Comparison of ENCODE assay signal across 12 cellular contexts in the genomic region with DNA sequence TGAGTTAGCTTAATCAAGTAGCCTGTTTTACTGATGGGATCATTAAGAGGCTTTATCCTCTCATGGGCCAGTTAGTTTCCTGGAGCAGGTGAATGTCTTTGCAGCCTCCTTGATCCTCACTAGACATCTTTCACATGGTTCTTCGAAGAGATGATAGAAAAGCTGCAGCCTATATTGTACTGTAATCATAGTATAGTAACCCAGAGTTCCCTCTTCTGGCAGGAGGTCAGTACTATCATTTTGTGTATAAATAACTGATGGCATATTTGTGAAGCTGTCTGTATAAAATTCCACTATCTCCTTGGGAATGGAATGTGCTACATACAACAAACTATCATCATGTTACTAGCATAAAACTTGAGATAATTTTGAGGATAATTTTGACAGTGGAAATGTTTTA.
A peak's percentile ranks its signal among the peaks of the same experiment; 100 is the strongest.
DNase-seq lines count a peak whose midpoint lies in the region; ATAC-seq lines count a peak whose summit lies in the region.
"Had no signal": no experiment of that assay in that cellular context is flagged by ENCODE, and none has a peak within 500 bp of the region (broad histone marks: within the 10 kb centered on the region; RNA-seq: fewer than 3 reads in every experiment).

No MANE protein-coding gene starts in this region.

- no peaks in the 10 kb centered on the region for H3K36me3 Mint-ChIP-seq in natural killer cell treated with Interleukin-12 subunit alpha and Interleukin-12 subunit beta and Interleukin-15 and Interleukin-18, amount 100 ng/mL, for 72 hours
- no peaks in the 10 kb centered on the region for H3K36me3 Mint-ChIP-seq in activated naive CD8-positive, alpha-beta T cell treated with anti-CD3 and anti-CD28 coated beads for 36 hours
- H3K36me3 Mint-ChIP-seq: type B pancreatic cell had no signal

- H3K9me3 Mint-ChIP-seq in natural killer cell treated with Interleukin-12 subunit alpha and Interleukin-12 subunit beta and Interleukin-15 and Interleukin-18, amount 100 ng/mL, for 72 hours = peaks cover 3% of the 10 kb centered on the region
- no peaks in the 10 kb centered on the region for H3K9me3 Mint-ChIP-seq in activated naive CD8-positive, alpha-beta T cell treated with anti-CD3 and anti-CD28 coated beads for 36 hours
- H3K9me3 Mint-ChIP-seq: type B pancreatic cell had no signal

- ATAC-seq in natural killer cell treated with Interleukin-12 subunit alpha and Interleukin-12 subunit beta and Interleukin-15 and Interleukin-18, amount 100 ng/mL, for 72 hours = no peak

- H3K4me1 Mint-ChIP-seq in natural killer cell treated with Interleukin-12 subunit alpha and Interleukin-12 subunit beta and Interleukin-15 and Interleukin-18, amount 100 ng/mL, for 72 hours (ENCODE audit: low read depth in 2 of 2) = peaks cover 4 to 5% of the 10 kb centered on the region in 2 donors
- H3K4me1 Mint-ChIP-seq in activated naive CD8-positive, alpha-beta T cell treated with anti-CD3 and anti-CD28 coated beads for 36 hours = no peaks in the 10 kb centered on the region

- in situ Hi-C loops in SK-MEL-5 (cut with HindIII; ENCODE audit: low pct_unique_long_range_greater_than_20kb, low sequenced_read_pairs) = no loop called here

- peak; percentile 20 for DNase-seq in NCI-H2171 treated with DMSO at 0.1 percent for 48 hours (lab: John Stamatoyannopoulos, UW)
- no peak for DNase-seq in NCI-H2171 (lab: John Stamatoyannopoulos, UW)
- peak; percentile 0 for DNase-seq in Kasumi-1 (lab: John Stamatoyannopoulos, UW)
- peak; percentile 59 for DNase-seq in SK-MEL-5 (ENCODE audit: low read depth, low spot score)
- DNase-seq in iPS-NIHi11 (ENCODE audit: low spot score) = peak; percentile 9
- DNase-seq in HK-2 (ENCODE audit: unreplicated experiment) = no peak
- DNase-seq in natural killer cell treated with Interleukin-12 subunit alpha and Interleukin-12 subunit beta and Interleukin-15 and Interleukin-18, amount 100 ng/mL, for 72 hours (ENCODE audit: low spot score) = no peak
- DNase-seq in activated naive CD8-positive, alpha-beta T cell treated with anti-CD3 and anti-CD28 coated beads for 36 hours = no peak
- DNase-seq: activated CD8-positive, alpha-beta memory T cell treated with anti-CD3 and anti-CD28 coated beads, Interleukin-2, amount 50 U/mL, for 48 hours; islet precursor cell; NCI-H345 had no signal

- peaks cover 3 to 7% of the 10 kb centered on the region in 2 donors for H3K27me3 Mint-ChIP-seq in natural killer cell treated with Interleukin-12 subunit alpha and Interleukin-12 subunit beta and Interleukin-15 and Interleukin-18, amount 100 ng/mL, for 72 hours
- peaks cover 5% of the 10 kb centered on the region for H3K27me3 Mint-ChIP-seq in activated naive CD8-positive, alpha-beta T cell treated with anti-CD3 and anti-CD28 coated beads for 36 hours
- H3K27me3 Mint-ChIP-seq: type B pancreatic cell had no signal

- H3K4me3 Mint-ChIP-seq in natural killer cell treated with Interleukin-12 subunit alpha and Interleukin-12 subunit beta and Interleukin-15 and Interleukin-18, amount 100 ng/mL, for 72 hours = no peak overlapping the region
- no peak overlapping the region for H3K4me3 Mint-ChIP-seq in activated naive CD8-positive, alpha-beta T cell treated with anti-CD3 and anti-CD28 coated beads for 36 hours
- H3K4me3 Mint-ChIP-seq: type B pancreatic cell had no signal

- H3K27ac Mint-ChIP-seq in natural killer cell treated with Interleukin-12 subunit alpha and Interleukin-12 subunit beta and Interleukin-15 and Interleukin-18, amount 100 ng/mL, for 72 hours = no peak overlapping the region
- H3K27ac Mint-ChIP-seq in activated naive CD8-positive, alpha-beta T cell treated with anti-CD3 and anti-CD28 coated beads for 36 hours = no peak overlapping the region
- H3K27ac Mint-ChIP-seq: type B pancreatic cell had no signal

Comparison
In these comparisons a context has a peak if more than half of its experiments do, and no peak if none do; other contexts are left out.
1. DNase-seq: peak in NCI-H2171 treated with DMSO at 0.1 percent for 48 hours (single experiment), Kasumi-1 (2 of 2), SK-MEL-5 (single experiment) and iPS-NIHi11 (single experiment); none in NCI-H2171 (single experiment), HK-2 (single experiment), natural killer cell treated with Interleukin-12 subunit alpha and Interleukin-12 subunit beta and Interleukin-15 and Interleukin-18, amount 100 ng/mL, for 72 hours (single experiment) and activated naive CD8-positive, alpha-beta T cell treated with anti-CD3 and anti-CD28 coated beads for 36 hours (single experiment).